Comparison of ENCODE assay signal across 16 cellular contexts in the genomic region with DNA sequence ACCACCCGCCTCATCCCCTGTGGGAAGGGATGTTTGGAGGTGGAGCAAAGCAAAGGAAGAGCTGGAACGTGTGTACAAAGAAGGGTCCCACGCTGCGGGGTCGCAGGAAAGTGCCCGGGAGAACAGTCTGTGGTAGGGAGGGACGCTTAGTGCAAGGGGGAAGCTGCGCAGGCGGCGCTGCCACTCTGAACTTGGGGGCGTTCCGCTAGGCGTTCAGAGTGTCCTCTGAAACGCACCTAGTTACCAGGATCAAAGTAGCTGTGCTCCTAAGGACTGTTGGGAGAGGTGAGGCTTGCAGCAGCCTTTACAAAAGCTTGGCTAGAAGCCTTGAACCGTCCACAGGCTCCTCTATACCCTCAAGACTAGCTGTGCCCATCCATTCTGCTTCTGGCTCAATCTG. TPM values are rescaled to one million over a fixed set of nuclear protein-coding genes. Genes with fewer than 3 reads are reported as not detected.
DNase-seq lines count a peak whose midpoint lies in the region; ATAC-seq, FAIRE-seq and TF ChIP-seq lines count a peak whose summit lies in the region.
"Had no signal": no experiment of that assay in that cellular context is flagged by ENCODE, and none has a peak within 500 bp of the region (broad histone marks: within the 10 kb centered on the region; RNA-seq: fewer than 3 reads in every experiment).

No MANE protein-coding gene starts in this region.

- no peak overlapping the region for H3K4ac ChIP-seq in H1 (replicated peaks; ENCODE audit: insufficient read length, low read depth, low read length)

- no peak for DNase-seq in breast epithelium (ENCODE audit: low spot score in 2 of 2)
- no peak for DNase-seq in mammary epithelial cell
- DNase-seq in H1 (ENCODE audit: low read depth in 1 of 2, low spot score in 2 of 2), result peak in 1 of 2 experiments; percentile 56
- DNase-seq in naive thymus-derived CD4-positive, alpha-beta T cell, result no peak
- DNase-seq in type B pancreatic cell (ENCODE audit: extremely low spot score, unreplicated experiment), result no peak
- DNase-seq in mucosa of gallbladder (ENCODE audit: low spot score), result no peak
- no peak for DNase-seq in SKM-1 treated with dmso at 0.1 percent for 144 hours (lab: John Stamatoyannopoulos, UW; ENCODE audit: unreplicated experiment)
- DNase-seq in T1000 (lab: John Stamatoyannopoulos, UW), result no peak
- DNase-seq: ACHN; activated CD8-positive, alpha-beta T cell treated with anti-CD3 and anti-CD28 coated beads for 36 hours; activated effector memory CD4-positive, alpha-beta T cell treated with anti-CD3 and anti-CD28 coated beads, Interleukin-2, amount 50 U/mL, for 16 hours; colonic mucosa; naive thymus-derived CD8-positive, alpha-beta T cell; NCI-H526 treated with DMSO at 0.1 percent for 48 hours had no signal

- H3K4me1 ChIP-seq in breast epithelium (no peaks in the 10 kb centered on the region), mammary epithelial cell (ENCODE audit: insufficient read depth, low read length) (peaks cover 8% of the 10 kb centered on the region), H1 (replicated peaks in 1 of 4; ENCODE audit: control insufficient read depth in 3 of 4, insufficient read depth in 4 of 4, low read length in 3 of 4) (peaks cover 0 to 7% (median 0%) of the 10 kb centered on the region in 4 experiments; a peak in 1 of 7 replicates)
- H3K4me1 ChIP-seq in naive thymus-derived CD4-positive, alpha-beta T cell (ENCODE audit: control insufficient read depth in 2 of 2, insufficient read depth in 2 of 2, low read length in 2 of 2), result no peaks in the 10 kb centered on the region
- H3K4me1 ChIP-seq: colonic mucosa had no signal

- no peak overlapping the region for H3K23ac ChIP-seq in H1 (ENCODE audit: insufficient read length)

- no peak for TF ChIP-seq POLR2A in breast epithelium (IDR thresholded peaks at IDR 0.05)
- TF ChIP-seq POLR2A in H1 (IDR thresholded peaks at IDR 0.05; ENCODE audit: control extremely low read depth in 1 of 2, low read depth in 2 of 2, low read length in 2 of 2), result no peak

- H4K20me1 ChIP-seq in mammary epithelial cell (ENCODE audit: insufficient read depth, low read length) (no peaks in the 10 kb centered on the region), H1 (replicated peaks in 1 of 2; ENCODE audit: control insufficient read depth in 1 of 2, insufficient read depth in 2 of 2, low read length in 2 of 2) (no peaks in the 10 kb centered on the region)

- peak overlapping the region in 7 of 10 donors; percentile 4 to 67 (median 56) for H3K4me3 Mint-ChIP-seq in naive thymus-derived CD4-positive, alpha-beta T cell
- H3K4me3 Mint-ChIP-seq in type B pancreatic cell, result peak overlapping the region; percentile 85

- no peak overlapping the region for H2BK120ac ChIP-seq in H1 (replicated peaks; ENCODE audit: low read depth, low read length)

- peaks cover 0 to 8% (median 2%) of the 10 kb centered on the region in 11 donors for H3K9me3 Mint-ChIP-seq in naive thymus-derived CD4-positive, alpha-beta T cell
- no peaks in the 10 kb centered on the region for H3K9me3 Mint-ChIP-seq in type B pancreatic cell

- H3K79me2 ChIP-seq in mammary epithelial cell (ENCODE audit: insufficient read depth, low read length) (no peaks in the 10 kb centered on the region), H1 (ENCODE audit: control insufficient read depth in 1 of 2, insufficient read depth in 2 of 2, low read length in 2 of 2) (no peaks in the 10 kb centered on the region)

- H4K91ac ChIP-seq in H1 (replicated peaks; ENCODE audit: insufficient read length, low read length), result no peak overlapping the region

- no peak overlapping the region for H2BK5ac ChIP-seq in H1 (ENCODE audit: low read depth, low read length)

- H3K9ac ChIP-seq in mammary epithelial cell (ENCODE audit: insufficient read depth, low read length), result no peak overlapping the region
- H3K9ac ChIP-seq in H1 (replicated peaks in 1 of 4; ENCODE audit: extremely low read depth in 1 of 4, low read depth in 3 of 4, low read length in 3 of 4), result no peak overlapping the region

- no peak for TF ChIP-seq RAD21 in H1 (IDR thresholded peaks at IDR 0.05 in 1 of 2, conservative IDR thresholded peaks at IDR 0.05 in 1 of 2; ENCODE audit: low read depth in 2 of 2, low read length in 2 of 2)

- CTCF ChIA-PET in mammary epithelial cell (lab: Charles Lee; ENCODE audit: low non-redundant PET), result no interaction called here
- CTCF ChIA-PET in H1 (lab: Charles Lee; ENCODE audit: partially characterized antibody), result interaction anchor here (0.8 to 1.6 kb wide), 5 partner anchors 13 to 283 kb away, joined by 3 to 7 read pairs (median 3); no protein-coding TSS in a partner anchor
- CTCF ChIA-PET in naive thymus-derived CD4-positive, alpha-beta T cell (lab: Charles Lee), result no interaction called here

- no peak overlapping the region for H2BK20ac ChIP-seq in H1 (ENCODE audit: low read length)

- no TSS peak for BruUV-seq in mammary epithelial cell (replicated peaks; lab: Mats Ljungman, UMichigan)

- in situ Hi-C loops in mammary epithelial cell (cut with MboI; ENCODE audit: low sequenced_read_pairs in 2 of 2), result no loop called here

- H3K27ac ChIP-seq in breast epithelium (no peak overlapping the region), mammary epithelial cell (ENCODE audit: insufficient read depth, low read depth, low read length) (no peak overlapping the region), H1 (ENCODE audit: low read depth, low read length) (no peak overlapping the region)
- H3K27ac ChIP-seq in naive thymus-derived CD4-positive, alpha-beta T cell (ENCODE audit: low read depth, low read length), result no peak overlapping the region
- H3K27ac ChIP-seq: colonic mucosa, RWPE1 had no signal

- H3K18ac ChIP-seq in H1 (ENCODE audit: extremely low read depth, low read length), result no peak overlapping the region

- no peak overlapping the region for H3K56ac ChIP-seq in H1 (replicated peaks; ENCODE audit: insufficient read length, low read depth, low read length)

- H3K4me3 ChIP-seq in breast epithelium (peak overlapping the region; percentile 53 to 70 (median 61)), mammary epithelial cell (replicated peaks in 1 of 3; ENCODE audit: insufficient read depth in 1 of 3, low read depth in 2 of 3, low read length in 3 of 3) (no peak overlapping the region), H1 (ENCODE audit: extremely low read depth in 1 of 4, insufficient read depth in 2 of 4, low read depth in 3 of 4, low read length in 4 of 4) (peak overlapping the region; percentile 34 to 68 (median 52); a peak in 7 of 8 replicates)
- H3K4me3 ChIP-seq in naive thymus-derived CD4-positive, alpha-beta T cell (ENCODE audit: low read length), result no peak overlapping the region

- no peak for TF ChIP-seq CTCF in breast epithelium (IDR thresholded peaks at IDR 0.05)
- TF ChIP-seq CTCF in mammary epithelial cell (conservative IDR thresholded peaks at IDR 0.05 in 1 of 2, IDR thresholded peaks at IDR 0.05 in 1 of 2; ENCODE audit: extremely low read depth in 1 of 2, insufficient read depth in 1 of 2, low read depth in 1 of 2, low read length in 2 of 2), result no peak
- no peak for TF ChIP-seq CTCF in H1 (IDR thresholded peaks at IDR 0.05; ENCODE audit: control extremely low read depth in 1 of 3, insufficient read depth in 1 of 3, low read depth in 1 of 3, low read length in 3 of 3)
- no peak for TF ChIP-seq CTCF in type B pancreatic cell (conservative IDR thresholded peaks at IDR 0.05)

- H3K79me1 ChIP-seq in H1 (ENCODE audit: low read depth, low read length), result no peaks in the 10 kb centered on the region

- intact Hi-C loops in breast epithelium (cut with DNase I; ENCODE audit: low total_unique reads) (no loop called here), mammary epithelial cell (cut with micrococcal nuclease) (no loop called here)
- intact Hi-C loops in naive thymus-derived CD4-positive, alpha-beta T cell (cut with micrococcal nuclease), result no loop called here

- H2BK12ac ChIP-seq in H1 (ENCODE audit: low read depth, low read length), result no peak overlapping the region

- H3K23me2 ChIP-seq in H1 (ENCODE audit: low read depth, low read length), result peaks cover 16% of the 10 kb centered on the region; the same call in 1 of the 2 replicates

- no peaks in the 10 kb centered on the region for H3K36me3 Mint-ChIP-seq in naive thymus-derived CD4-positive, alpha-beta T cell
- no peaks in the 10 kb centered on the region for H3K36me3 Mint-ChIP-seq in type B pancreatic cell

- H4K5ac ChIP-seq in H1 (ENCODE audit: insufficient read length, low read depth, low read length), result no peak overlapping the region

- no peak overlapping the region for H4K8ac ChIP-seq in H1 (ENCODE audit: extremely low read depth, insufficient read depth, low read length)

- ATAC-seq in naive thymus-derived CD4-positive, alpha-beta T cell, result peak; percentile 24
- ATAC-seq: activated CD8-positive, alpha-beta T cell treated with anti-CD3 and anti-CD28 coated beads for 36 hours had no signal

- no peak overlapping the region for H3K14ac ChIP-seq in H1 (ENCODE audit: insufficient read length)

- POLR2A ChIA-PET in H1 (lab: Charles Lee; ENCODE audit: partially characterized antibody), result interaction anchor here (0.6 to 1.2 kb wide), 2 partner anchors 25 to 41 kb away, joined by 3 to 5 read pairs; no protein-coding TSS in a partner anchor
- POLR2A ChIA-PET in naive thymus-derived CD4-positive, alpha-beta T cell (lab: Charles Lee), result no interaction called here

- H3K27ac Mint-ChIP-seq in naive thymus-derived CD4-positive, alpha-beta T cell, result no peak overlapping the region
- no peak overlapping the region for H3K27ac Mint-ChIP-seq in type B pancreatic cell
- H3K27ac Mint-ChIP-seq: activated CD8-positive, alpha-beta T cell treated with anti-CD3 and anti-CD28 coated beads for 36 hours; IgD-negative memory B cell had no signal

- peaks cover 0 to 8% (median 0%) of the 10 kb centered on the region in 7 donors for H3K4me1 Mint-ChIP-seq in naive thymus-derived CD4-positive, alpha-beta T cell
- H3K4me1 Mint-ChIP-seq in type B pancreatic cell (ENCODE audit: unreplicated experiment), result no peaks in the 10 kb centered on the region

- peaks cover 34 to 62% (median 52%) of the 10 kb centered on the region in 5 donors for H3K27me3 Mint-ChIP-seq in naive thymus-derived CD4-positive, alpha-beta T cell
- peaks cover 50% of the 10 kb centered on the region for H3K27me3 Mint-ChIP-seq in type B pancreatic cell

- H3K4me2 ChIP-seq in mammary epithelial cell (ENCODE audit: insufficient read depth, low read depth, low read length) (no peak overlapping the region), H1 (ENCODE audit: insufficient read depth in 1 of 2, low read depth in 2 of 2, low read length in 2 of 2) (peak overlapping the region; percentile 88)

- H2AK5ac ChIP-seq in H1 (ENCODE audit: low read depth, low read length), result no peak overlapping the region

- 43% methylated on average over 13 of the region's 15 CpGs for WGBS in mammary epithelial cell (ENCODE audit: low coverage, missing lambda C conversion rate)
- WGBS in H1 (ENCODE audit: extremely low coverage in 1 of 2, insufficient coverage in 1 of 2, insufficient read length in 1 of 2, insufficient replicate concordance in 2 of 2, low coverage in 1 of 2, low lambda C conversion rate in 2 of 2, missing lambda C conversion rate in 1 of 2), 2 experiments, result 6% methylated on average over 15 of the region's 15 CpGs; no CpG with 5 or more reads in 1 of the 2 experiments

- no peaks in the 10 kb centered on the region for H3K36me3 ChIP-seq in breast epithelium
- H3K36me3 ChIP-seq in mammary epithelial cell (ENCODE audit: insufficient read depth, low read length), result no peaks in the 10 kb centered on the region
- H3K36me3 ChIP-seq in H1 (ENCODE audit: control insufficient read depth in 2 of 4, insufficient read depth in 4 of 4, low read length in 3 of 4), result no peaks in the 10 kb centered on the region
- H3K36me3 ChIP-seq in naive thymus-derived CD4-positive, alpha-beta T cell (ENCODE audit: control insufficient read depth in 2 of 3, insufficient read depth in 3 of 3, low read length in 3 of 3), result no peaks in the 10 kb centered on the region
- H3K36me3 ChIP-seq: colonic mucosa had no signal

- no peaks in the 10 kb centered on the region for H3K9me3 ChIP-seq in breast epithelium
- H3K9me3 ChIP-seq in mammary epithelial cell (replicated peaks; ENCODE audit: insufficient read depth, low read length), result no peaks in the 10 kb centered on the region
- H3K9me3 ChIP-seq in H1 (ENCODE audit: insufficient read depth in 2 of 2, low read depth in 1 of 2, low read length in 1 of 2), result no peaks in the 10 kb centered on the region
- no peaks in the 10 kb centered on the region for H3K9me3 ChIP-seq in naive thymus-derived CD4-positive, alpha-beta T cell (ENCODE audit: control insufficient read depth in 2 of 3, low read length in 3 of 3)
- H3K9me3 ChIP-seq: colonic mucosa had no signal

- no peak for TF ChIP-seq EP300 in H1 (IDR thresholded peaks at IDR 0.05; ENCODE audit: borderline replicate concordance in 1 of 2, low read depth in 2 of 2, low read length in 2 of 2)

- H2AFZ ChIP-seq in mammary epithelial cell (ENCODE audit: low read depth, low read length) (no peak overlapping the region), H1 (ENCODE audit: low read length) (0 out of 2 replicates have a peak overlapping the region, but pooled peaks have one; percentile 67)

- no peak for FAIRE-seq in H1 (lab: Jason Lieb, UNC)

- dilution Hi-C loops in mammary epithelial cell (cut with HindIII; ENCODE audit: low sequenced_read_pairs), result no loop called here

- peaks cover 0 to 13% of the 10 kb centered on the region in 2 donors for H3K27me3 ChIP-seq in breast epithelium
- H3K27me3 ChIP-seq in mammary epithelial cell (ENCODE audit: insufficient read depth, low read length), result peaks cover 20% of the 10 kb centered on the region
- peaks cover 14 to 32% (median 28%) of the 10 kb centered on the region in 4 experiments for H3K27me3 ChIP-seq in H1 (replicated peaks in 1 of 4; ENCODE audit: control insufficient read depth in 3 of 4, extremely low read depth in 1 of 4, insufficient read depth in 3 of 4, low read length in 3 of 4)
- H3K27me3 ChIP-seq in naive thymus-derived CD4-positive, alpha-beta T cell (ENCODE audit: control insufficient read depth in 2 of 2, insufficient read depth in 2 of 2, low read length in 2 of 2), result peaks cover 5 to 9% of the 10 kb centered on the region in 2 donors

- no peak overlapping the region for H2BK15ac ChIP-seq in H1 (ENCODE audit: low read length)

RNA-seq across cellular contexts. Expression of a gene that starts 29.3 kb away (rescaled TPM):
- 10 to 100 TPM in 1 of 3 donors, 1 to 10 TPM in 2; 4.9 to 57.1 (median 8.6) TPM for total RNA-seq in breast epithelium
- not detected for total RNA-seq in mammary epithelial cell
- polyA plus RNA-seq in mammary epithelial cell, result not detected
- polyA minus RNA-seq in mammary epithelial cell, result not detected
- 0.27 and 1.1 TPM in 2 replicates for total RNA-seq in H1 (2021; fragmentation: NEBNext Ultra II Directional; extraction: Animal tissue kit (Norgen Biotek cat#: 25700))
- 0.20 and 0.32 TPM in 2 replicates for polyA plus RNA-seq in H1 (2011; rRNA removed)
- polyA plus RNA-seq in H1 (2011; cell fraction: cytosol; rRNA removed), result 0.25 TPM
- 1.1 TPM for polyA plus RNA-seq in H1 (2011; cell fraction: nucleus; rRNA removed)
- polyA plus RNA-seq in H1 (2012, experiment 1 of 2), result 0.52 to 0.74 TPM (median 0.63 TPM) in 4 replicates
- 0.07 TPM for polyA plus RNA-seq in H1 (2012, experiment 2 of 2)
- polyA plus RNA-seq in H1 (2013, experiment 1 of 2), result 0.26 TPM
- polyA plus RNA-seq in H1 (2013, experiment 2 of 2), result 0.24 TPM
- 0.54 and 0.80 TPM in 2 replicates for polyA minus RNA-seq in H1 (2011; rRNA and poly(A)+ RNA removed)
- 0.51 TPM for polyA minus RNA-seq in H1 (2011; cell fraction: cytosol; rRNA and poly(A)+ RNA removed)
- polyA minus RNA-seq in H1 (2011; cell fraction: nucleus; rRNA and poly(A)+ RNA removed), result 1.6 TPM
- total RNA-seq in naive thymus-derived CD4-positive, alpha-beta T cell, result 1 to 10 TPM in 1 of 5 experiments, not detected in 4; 1.2 TPM
- polyA plus RNA-seq in naive thymus-derived CD4-positive, alpha-beta T cell, result under 1 TPM in 1 of 2 donors, not detected in 1; 0.02 TPM
- 16.7 and 69.8 TPM in 2 replicates for total RNA-seq in type B pancreatic cell (ENCODE audit: low replicate concordance)
- total RNA-seq in mucosa of gallbladder, result 29.4 TPM
- polyA plus RNA-seq: IgD-negative memory B cell had no signal

Comparison
In these comparisons a context has a peak if more than half of its experiments do, and no peak if none do; other contexts are left out.
1. H3K4me3 ChIP-seq: peak in breast epithelium (3 of 3) and H1 (4 of 4); none in mammary epithelial cell (0 of 3) and naive thymus-derived CD4-positive, alpha-beta T cell (single experiment).